Comparison of ENCODE assay signal across 13 cellular contexts in genomic region chr5:168931638-168932345, GRCh38.
DNase-seq lines count a peak whose midpoint lies in the region; ATAC-seq, FAIRE-seq and TF ChIP-seq lines count a peak whose summit lies in the region.
"Had no signal": no experiment of that assay in that cellular context is flagged by ENCODE, and none has a peak within 500 bp of the region (broad histone marks: within the 10 kb centered on the region; RNA-seq: fewer than 3 reads in every experiment).

No MANE protein-coding gene starts in this region.

- H3K4me1 ChIP-seq in H1 (replicated peaks in 1 of 4; ENCODE audit: control insufficient read depth in 3 of 4, insufficient read depth in 4 of 4, low read length in 3 of 4) (peaks cover 0 to 5% (median 3%) of the 10 kb centered on the region in 4 experiments; a peak in 4 of 7 replicates), skeletal muscle satellite cell (ENCODE audit: control insufficient read depth, insufficient read depth, low read length) (no peaks in the 10 kb centered on the region), vagina (no peaks in the 10 kb centered on the region)

- no peak overlapping the region for H3K14ac ChIP-seq in H1 (ENCODE audit: insufficient read length)

- no peaks in the 10 kb centered on the region for H3K79me1 ChIP-seq in H1 (ENCODE audit: low read depth, low read length)

- no peak overlapping the region for H4K8ac ChIP-seq in H1 (ENCODE audit: extremely low read depth, insufficient read depth, low read length)

- no peak overlapping the region for H3K9ac ChIP-seq in H1 (replicated peaks in 1 of 4; ENCODE audit: extremely low read depth in 1 of 4, low read depth in 3 of 4, low read length in 3 of 4)
- H3K9ac ChIP-seq in skeletal muscle satellite cell (ENCODE audit: low read depth, low read length), result no peak overlapping the region

- H3K27me3 ChIP-seq in H1 (replicated peaks in 1 of 4; ENCODE audit: control insufficient read depth in 3 of 4, extremely low read depth in 1 of 4, insufficient read depth in 3 of 4, low read length in 3 of 4) (no peaks in the 10 kb centered on the region), skeletal muscle satellite cell (ENCODE audit: control insufficient read depth, insufficient read depth, low read length) (no peaks in the 10 kb centered on the region), vagina (no peaks in the 10 kb centered on the region)

- H3K18ac ChIP-seq in H1 (ENCODE audit: extremely low read depth, low read length), result no peak overlapping the region

- CTCF ChIA-PET in H1 (lab: Charles Lee; ENCODE audit: partially characterized antibody), result interaction anchor here (0.8 to 1.3 kb wide), 3 partner anchors 16 to 226 kb away, joined by 3 to 5 read pairs (median 3); no protein-coding TSS in a partner anchor

- H4K91ac ChIP-seq in H1 (replicated peaks; ENCODE audit: insufficient read length, low read length), result no peak overlapping the region

- H2AFZ ChIP-seq in H1 (ENCODE audit: low read length), result 0 out of 2 replicates have a peak overlapping the region, but pooled peaks have one; percentile 13

- no peak for FAIRE-seq in H1 (lab: Jason Lieb, UNC)
- FAIRE-seq: small intestine had no signal

- intact Hi-C loops in vagina (cut with DNase I), result loop anchor here (5.0 kb wide), 1 partner anchor 1461 kb away; no protein-coding TSS in a partner anchor

- H3K56ac ChIP-seq in H1 (replicated peaks; ENCODE audit: insufficient read length, low read depth, low read length), result no peak overlapping the region

- POLR2A ChIA-PET in H1 (lab: Charles Lee; ENCODE audit: partially characterized antibody), result no interaction called here

- no peak for TF ChIP-seq EP300 in H1 (IDR thresholded peaks at IDR 0.05; ENCODE audit: borderline replicate concordance in 1 of 2, low read depth in 2 of 2, low read length in 2 of 2)

- H2BK15ac ChIP-seq in H1 (ENCODE audit: low read length), result no peak overlapping the region

- TF ChIP-seq POLR2A in H1 (IDR thresholded peaks at IDR 0.05; ENCODE audit: control extremely low read depth in 1 of 2, low read depth in 2 of 2, low read length in 2 of 2) (no peak), vagina (IDR thresholded peaks at IDR 0.05) (no peak)

- no peaks in the 10 kb centered on the region for H3K79me2 ChIP-seq in H1 (ENCODE audit: control insufficient read depth in 1 of 2, insufficient read depth in 2 of 2, low read length in 2 of 2)

- TF ChIP-seq RAD21 in H1 (IDR thresholded peaks at IDR 0.05 in 1 of 2, conservative IDR thresholded peaks at IDR 0.05 in 1 of 2; ENCODE audit: low read depth in 2 of 2, low read length in 2 of 2), result no peak

- H4K5ac ChIP-seq in H1 (ENCODE audit: insufficient read length, low read depth, low read length), result no peak overlapping the region

- WGBS in H1 (ENCODE audit: extremely low coverage in 1 of 2, insufficient coverage in 1 of 2, insufficient read length in 1 of 2, insufficient replicate concordance in 2 of 2, low coverage in 1 of 2, low lambda C conversion rate in 2 of 2, missing lambda C conversion rate in 1 of 2), 2 experiments, result 90% methylated on average over 8 of the region's 8 CpGs; no CpG with 5 or more reads in 1 of the 2 experiments

- H3K36me3 ChIP-seq in H1 (ENCODE audit: control insufficient read depth in 2 of 4, insufficient read depth in 4 of 4, low read length in 3 of 4) (no peaks in the 10 kb centered on the region), skeletal muscle satellite cell (ENCODE audit: insufficient read depth, low read length) (no peaks in the 10 kb centered on the region), vagina (no peaks in the 10 kb centered on the region)

- peak; percentile 47 for ATAC-seq in GM18502 (IDR thresholded peaks at IDR 0.05; ENCODE audit: poor library complexity, unreplicated experiment)
- peak; percentile 66 for ATAC-seq in HG03520 (IDR thresholded peaks at IDR 0.05; ENCODE audit: unreplicated experiment)

- DNase-seq in H1 (ENCODE audit: low read depth in 1 of 2, low spot score in 2 of 2), result no peak
- DNase-seq in ureter (ENCODE audit: low spot score), result no peak
- no peak for DNase-seq in D341Med (ENCODE audit: low spot score)
- no peak for DNase-seq in vagina (ENCODE audit: extremely low spot score in 2 of 2)
- DNase-seq in stimulated activated CD4-positive, alpha-beta T cell treated with anti-CD3 and anti-CD28 coated beads, Interleukin-4, amount 100 ng/mL, for 24 hours, result no peak
- DNase-seq: activated effector memory CD4-positive, alpha-beta T cell treated with Interleukin-2 at 50 U/mL for 16 hours; NCI-H446 treated with DMSO at 0.1 percent for 48 hours; small intestine; stimulated activated naive CD4-positive, alpha-beta T cell treated with Interleukin-2 at 50 U/mL for 16 hours had no signal

- H3K27ac ChIP-seq in H1 (ENCODE audit: low read depth, low read length) (no peak overlapping the region), vagina (no peak overlapping the region)

- no peak overlapping the region for H2BK20ac ChIP-seq in H1 (ENCODE audit: low read length)

- H2AK5ac ChIP-seq in H1 (ENCODE audit: low read depth, low read length), result no peak overlapping the region

- H2BK120ac ChIP-seq in H1 (replicated peaks; ENCODE audit: low read depth, low read length), result no peak overlapping the region

- H3K23ac ChIP-seq in H1 (ENCODE audit: insufficient read length), result no peak overlapping the region

- H3K4me3 ChIP-seq in H1 (ENCODE audit: extremely low read depth in 1 of 4, insufficient read depth in 2 of 4, low read depth in 3 of 4, low read length in 4 of 4), result no peak overlapping the region
- no peak overlapping the region for H3K4me3 ChIP-seq in skeletal muscle satellite cell (ENCODE audit: low read length)
- no peak overlapping the region for H3K4me3 ChIP-seq in vagina
- H3K4me3 ChIP-seq: lung had no signal

- H4K20me1 ChIP-seq in H1 (replicated peaks in 1 of 2; ENCODE audit: control insufficient read depth in 1 of 2, insufficient read depth in 2 of 2, low read length in 2 of 2), result no peaks in the 10 kb centered on the region

- no peak for TF ChIP-seq CTCF in H1 (IDR thresholded peaks at IDR 0.05; ENCODE audit: control extremely low read depth in 1 of 3, insufficient read depth in 1 of 3, low read depth in 1 of 3, low read length in 3 of 3)
- no peak for TF ChIP-seq CTCF in vagina (IDR thresholded peaks at IDR 0.05)

- peaks cover 2% of the 10 kb centered on the region; the same call in 1 of the 2 replicates for H3K23me2 ChIP-seq in H1 (ENCODE audit: low read depth, low read length)

- no peak overlapping the region for H3K4me2 ChIP-seq in H1 (ENCODE audit: insufficient read depth in 1 of 2, low read depth in 2 of 2, low read length in 2 of 2)
- peak overlapping the region; percentile 5 for H3K4me2 ChIP-seq in skeletal muscle satellite cell (ENCODE audit: low read length)

- H3K4ac ChIP-seq in H1 (replicated peaks; ENCODE audit: insufficient read length, low read depth, low read length), result no peak overlapping the region

- no peaks in the 10 kb centered on the region for H3K9me3 ChIP-seq in H1 (ENCODE audit: insufficient read depth in 2 of 2, low read depth in 1 of 2, low read length in 1 of 2)
- no peaks in the 10 kb centered on the region for H3K9me3 ChIP-seq in skeletal muscle satellite cell (replicated peaks; ENCODE audit: low read length)
- H3K9me3 ChIP-seq in vagina, result no peaks in the 10 kb centered on the region

- H2BK12ac ChIP-seq in H1 (ENCODE audit: low read depth, low read length), result no peak overlapping the region

- H2BK5ac ChIP-seq in H1 (ENCODE audit: low read depth, low read length), result no peak overlapping the region

TF ChIP-seq in H1, 55 proteins besides CTCF, POLR2A, EP300 and RAD21:
- TF ChIP-seq RNF2 (IDR thresholded peaks at IDR 0.05; ENCODE audit: borderline replicate concordance, low read depth, low read length, missing control alignments, poor library complexity, severe bottlenecking) (no peak), E2F6 (IDR thresholded peaks at IDR 0.05) (no peak), SUZ12 (IDR thresholded peaks at IDR 0.05; ENCODE audit: low read length) (no peak), TCF12 (IDR thresholded peaks at IDR 0.05; ENCODE audit: low read depth, low read length) (no peak), MAFK (IDR thresholded peaks at IDR 0.05; ENCODE audit: low read depth, low read length) (no peak), TEAD4 (IDR thresholded peaks at IDR 0.05; ENCODE audit: low read depth, low read length) (no peak), NRF1 (IDR thresholded peaks at IDR 0.05; ENCODE audit: low read depth, low read length) (no peak), TAF7 (optimal IDR thresholded peaks at IDR 0.05; ENCODE audit: borderline replicate concordance, low read depth, low read length) (no peak), SIRT6 (IDR thresholded peaks at IDR 0.05; ENCODE audit: low read length) (no peak), CBX8 (IDR thresholded peaks at IDR 0.05; ENCODE audit: borderline replicate concordance, low read depth, low read length) (no peak), CTBP2 (IDR thresholded peaks at IDR 0.05; ENCODE audit: borderline replicate concordance, insufficient read depth, insufficient read length, low read length) (no peak), BACH1 (IDR thresholded peaks at IDR 0.05; ENCODE audit: low read length) (no peak), JUN (IDR thresholded peaks at IDR 0.05; ENCODE audit: low read depth, low read length) (no peak), ATF3 (IDR thresholded peaks at IDR 0.05; ENCODE audit: insufficient read depth, low read depth, low read length) (no peak)
